Comparison of ENCODE assay signal across 1 cellular context in the genomic region with DNA sequence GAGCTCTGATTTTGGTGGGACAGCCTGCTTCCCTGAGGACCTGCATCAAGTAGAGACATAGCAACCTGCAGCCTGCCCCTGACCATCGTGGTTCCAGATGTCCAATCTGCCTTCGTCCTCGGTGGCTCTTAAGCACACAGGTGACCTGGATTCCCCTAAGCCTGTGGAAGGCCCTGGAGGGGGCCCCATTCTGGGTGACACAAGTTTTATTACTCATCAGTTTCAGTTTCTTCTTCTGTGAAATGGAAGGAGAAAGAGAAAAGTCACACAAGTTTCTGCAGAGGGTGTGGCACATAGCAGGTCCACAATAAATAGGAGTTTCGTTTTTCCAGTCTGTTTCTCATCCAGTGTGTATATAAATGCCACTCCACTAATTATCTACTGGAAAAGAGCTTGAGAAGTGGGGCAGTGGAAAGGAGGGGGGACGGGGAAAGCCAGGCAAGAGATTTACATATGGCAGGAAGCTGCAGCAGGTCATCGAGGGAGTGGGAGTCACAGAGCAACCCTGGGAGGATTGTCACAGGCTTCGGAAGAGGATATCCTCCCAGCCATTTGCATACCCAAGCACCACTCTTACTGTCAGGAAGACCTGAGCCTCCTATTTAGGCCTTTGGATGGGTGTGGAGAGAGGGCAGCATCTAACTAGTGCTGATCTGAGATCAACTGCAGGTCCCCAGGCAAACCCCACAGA.
TF ChIP-seq lines count a peak whose summit lies in the region.

No MANE protein-coding gene starts in this region.

TF ChIP-seq in HepG2, 621 proteins besides CTCF, POLR2A, EP300 and RAD21 (continued from another document):
- TF ChIP-seq RXRA (CRISPR knock-in tag; IDR thresholded peaks at IDR 0.05): no peak
- TF ChIP-seq, protein P1, sequence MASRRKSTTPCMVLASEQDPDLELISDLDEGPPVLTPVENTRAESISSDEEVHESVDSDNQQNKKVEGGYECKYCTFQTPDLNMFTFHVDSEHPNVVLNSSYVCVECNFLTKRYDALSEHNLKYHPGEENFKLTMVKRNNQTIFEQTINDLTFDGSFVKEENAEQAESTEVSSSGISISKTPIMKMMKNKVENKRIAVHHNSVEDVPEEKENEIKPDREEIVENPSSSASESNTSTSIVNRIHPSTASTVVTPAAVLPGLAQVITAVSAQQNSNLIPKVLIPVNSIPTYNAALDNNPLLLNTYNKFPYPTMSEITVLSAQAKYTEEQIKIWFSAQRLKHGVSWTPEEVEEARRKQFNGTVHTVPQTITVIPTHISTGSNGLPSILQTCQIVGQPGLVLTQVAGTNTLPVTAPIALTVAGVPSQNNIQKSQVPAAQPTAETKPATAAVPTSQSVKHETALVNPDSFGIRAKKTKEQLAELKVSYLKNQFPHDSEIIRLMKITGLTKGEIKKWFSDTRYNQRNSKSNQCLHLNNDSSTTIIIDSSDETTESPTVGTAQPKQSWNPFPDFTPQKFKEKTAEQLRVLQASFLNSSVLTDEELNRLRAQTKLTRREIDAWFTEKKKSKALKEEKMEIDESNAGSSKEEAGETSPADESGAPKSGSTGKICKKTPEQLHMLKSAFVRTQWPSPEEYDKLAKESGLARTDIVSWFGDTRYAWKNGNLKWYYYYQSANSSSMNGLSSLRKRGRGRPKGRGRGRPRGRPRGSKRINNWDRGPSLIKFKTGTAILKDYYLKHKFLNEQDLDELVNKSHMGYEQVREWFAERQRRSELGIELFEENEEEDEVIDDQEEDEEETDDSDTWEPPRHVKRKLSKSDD (CRISPR knock-in tag; IDR thresholded peaks at IDR 0.05; ENCODE audit: low read depth): no peak
- TF ChIP-seq MIER3 (CRISPR knock-in tag; IDR thresholded peaks at IDR 0.05; ENCODE audit: borderline replicate concordance): no peak
- no peak for TF ChIP-seq FOSL2 (CRISPR knock-in tag; IDR thresholded peaks at IDR 0.05)
- TF ChIP-seq CC2D1A (CRISPR knock-in tag; IDR thresholded peaks at IDR 0.05): no peak
- no peak for TF ChIP-seq TEAD3 (CRISPR knock-in tag; optimal IDR thresholded peaks at IDR 0.05; ENCODE audit: borderline replicate concordance)
- TF ChIP-seq ADNP (CRISPR knock-in tag; IDR thresholded peaks at IDR 0.05): no peak
- no peak for TF ChIP-seq ZNF263 (CRISPR knock-in tag; IDR thresholded peaks at IDR 0.05)
- TF ChIP-seq NPAS2 (CRISPR knock-in tag; IDR thresholded peaks at IDR 0.05; ENCODE audit: borderline replicate concordance): no peak
- no peak for TF ChIP-seq MLX (CRISPR knock-in tag; IDR thresholded peaks at IDR 0.05)
- no peak for TF ChIP-seq MLLT10 (CRISPR knock-in tag; IDR thresholded peaks at IDR 0.05)
- TF ChIP-seq, protein P2, sequence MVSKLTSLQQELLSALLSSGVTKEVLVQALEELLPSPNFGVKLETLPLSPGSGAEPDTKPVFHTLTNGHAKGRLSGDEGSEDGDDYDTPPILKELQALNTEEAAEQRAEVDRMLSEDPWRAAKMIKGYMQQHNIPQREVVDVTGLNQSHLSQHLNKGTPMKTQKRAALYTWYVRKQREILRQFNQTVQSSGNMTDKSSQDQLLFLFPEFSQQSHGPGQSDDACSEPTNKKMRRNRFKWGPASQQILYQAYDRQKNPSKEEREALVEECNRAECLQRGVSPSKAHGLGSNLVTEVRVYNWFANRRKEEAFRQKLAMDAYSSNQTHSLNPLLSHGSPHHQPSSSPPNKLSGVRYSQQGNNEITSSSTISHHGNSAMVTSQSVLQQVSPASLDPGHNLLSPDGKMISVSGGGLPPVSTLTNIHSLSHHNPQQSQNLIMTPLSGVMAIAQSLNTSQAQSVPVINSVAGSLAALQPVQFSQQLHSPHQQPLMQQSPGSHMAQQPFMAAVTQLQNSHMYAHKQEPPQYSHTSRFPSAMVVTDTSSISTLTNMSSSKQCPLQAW (CRISPR knock-in tag; IDR thresholded peaks at IDR 0.05): no peak
- no peak for TF ChIP-seq ZFY (CRISPR knock-in tag; IDR thresholded peaks at IDR 0.05)
- TF ChIP-seq STAT5B (CRISPR knock-in tag; IDR thresholded peaks at IDR 0.05): no peak
- TF ChIP-seq SOX5 (CRISPR knock-in tag; IDR thresholded peaks at IDR 0.05; ENCODE audit: borderline replicate concordance): no peak
- no peak for TF ChIP-seq JUN (CRISPR knock-in tag; IDR thresholded peaks at IDR 0.05)
TF ChIP-seq in HepG2: peak in this region for 0.
